ENCODE assay signal across 1 cellular context in genomic region chr1:93123141-93123783, GRCh38.
TF ChIP-seq lines count a peak whose summit lies in the region.

No MANE protein-coding gene starts in this region.

TF ChIP-seq in K562, 482 proteins besides CTCF, POLR2A, EP300 and RAD21:
- TF ChIP-seq CEBPG (CRISPR knock-in tag; IDR thresholded peaks at IDR 0.05), result no peak
- 0 out of 4 replicates have a peak, but pooled peaks of 1 of the 2 experiments have one; percentile 7 for TF ChIP-seq CEBPG (tag; conservative IDR thresholded peaks at IDR 0.05 in 1 of 2, IDR thresholded peaks at IDR 0.05 in 1 of 2)
- no peak for TF ChIP-seq MAFK (IDR thresholded peaks at IDR 0.05; ENCODE audit: low read length)
